ENCODE assay signal across 9 cellular contexts in the genomic region with DNA sequence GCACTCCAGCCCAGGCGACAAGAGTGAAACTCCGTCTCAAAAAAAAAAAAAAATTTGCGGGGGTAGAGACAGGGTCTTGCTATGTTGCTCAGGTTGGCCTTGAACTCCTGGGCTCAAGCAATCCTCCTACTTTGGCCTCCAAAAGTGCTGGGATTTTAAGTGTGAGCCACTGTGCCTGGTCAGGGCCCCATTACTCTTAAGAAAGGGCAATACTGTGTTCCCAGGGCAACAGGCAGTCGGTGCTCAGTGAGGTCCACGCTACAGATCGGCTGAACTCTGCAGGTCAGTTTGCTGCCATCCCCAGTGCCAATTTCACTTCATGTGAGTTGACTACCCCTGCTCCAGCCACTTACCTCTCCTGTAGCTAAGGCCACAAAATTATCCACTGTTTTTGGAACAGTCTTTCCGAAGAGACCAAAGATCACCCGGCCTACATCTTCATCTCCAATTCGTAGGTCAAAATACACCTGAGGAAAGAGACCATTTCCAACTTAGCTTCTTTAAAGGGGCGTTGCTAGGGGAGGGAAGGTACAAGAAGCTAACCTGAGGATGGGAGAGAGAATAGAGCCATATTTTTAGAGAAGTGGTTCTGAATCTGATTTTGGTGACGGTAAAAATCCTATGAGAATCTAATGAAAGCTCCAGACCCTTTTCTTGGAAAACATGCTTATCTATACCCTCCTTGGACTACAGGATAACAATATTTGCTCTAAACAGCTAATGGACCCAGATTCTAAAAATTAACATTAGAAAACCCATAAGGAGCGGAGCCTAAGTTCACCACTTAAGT. TPM values are rescaled to one million over a fixed set of nuclear protein-coding genes. Genes with fewer than 3 reads are reported as not detected.
DNase-seq lines count a peak whose midpoint lies in the region; ATAC-seq, FAIRE-seq and TF ChIP-seq lines count a peak whose summit lies in the region.
"Had no signal": no experiment of that assay in that cellular context is flagged by ENCODE, and none has a peak within 500 bp of the region (broad histone marks: within the 10 kb centered on the region; RNA-seq: fewer than 3 reads in every experiment).

No MANE protein-coding gene starts in this region.

- peaks cover 31 to 36% of the 10 kb centered on the region in 2 donors for H3K36me3 ChIP-seq in kidney (ENCODE audit: control insufficient read depth in 1 of 2, insufficient read depth in 2 of 2, low read length in 2 of 2)

- DNase-seq in activated CD4-positive, alpha-beta T cell treated with anti-CD3 and anti-CD28 coated beads, Interleukin-2, amount 10 ng/mL, durations not matched to agents 24 days and 14 days, result no peak
- no peak for DNase-seq in activated CD4-positive, alpha-beta T cell treated with anti-CD3 and anti-CD28 coated beads for 48 hours
- DNase-seq in activated naive CD8-positive, alpha-beta T cell treated with anti-CD3 and anti-CD28 coated beads, Interleukin-2, amount 10 ng/mL, durations not matched to agents 7 days and 5 days, result no peak
- DNase-seq in kidney (no peak), globus pallidus (ENCODE audit: low spot score) (no peak)

- peak overlapping the region; percentile 79 to 89 for H3K4me3 ChIP-seq in kidney (ENCODE audit: low read length in 2 of 2)

- no peak for FAIRE-seq in kidney (lab: Jason Lieb, UNC)
- FAIRE-seq: G401.6 had no signal

- peak overlapping the region; percentile 97 for H3K4me3 Mint-ChIP-seq in activated CD4-positive, alpha-beta T cell treated with anti-CD3 and anti-CD28 coated beads, Interleukin-2, amount 10 ng/mL, durations not matched to agents 24 days and 14 days
- H3K4me3 Mint-ChIP-seq in activated naive CD8-positive, alpha-beta T cell treated with anti-CD3 and anti-CD28 coated beads, Interleukin-2, amount 10 ng/mL, durations not matched to agents 7 days and 5 days, result peak overlapping the region; percentile 91

- POLR2A ChIA-PET in activated naive CD8-positive, alpha-beta T cell treated with anti-CD3 and anti-CD28 coated beads, Interleukin-2, amount 10 ng/mL, durations not matched to agents 7 days and 5 days (lab: Charles Lee), result interaction anchor here (1.4 to 3.4 kb wide), 4 partner anchors 10 to 226 kb away, joined by 4 to 53 read pairs (median 18); partner anchors contain the start of genes CIAO2A, SNX1, SNX22 and TRIP4

- no peak for ATAC-seq in activated naive CD8-positive, alpha-beta T cell treated with anti-CD3 and anti-CD28 coated beads, Interleukin-2, amount 10 ng/mL, durations not matched to agents 7 days and 5 days (ENCODE audit: low read depth)
- ATAC-seq in HG03097 (IDR thresholded peaks at IDR 0.05; ENCODE audit: low FRiP score, unreplicated experiment) (no peak), HG03521 (IDR thresholded peaks at IDR 0.05; ENCODE audit: unreplicated experiment) (no peak)

- H3K9me3 ChIP-seq in kidney (ENCODE audit: control insufficient read depth in 1 of 2, low read length in 2 of 2), result no peaks in the 10 kb centered on the region

- peak overlapping the region in 1 of 2 donors; percentile 88 for H3K27ac ChIP-seq in kidney (ENCODE audit: low read depth in 2 of 2, low read length in 2 of 2)
- H3K27ac ChIP-seq in temporal lobe (ENCODE audit: low read depth, low read length), result peak overlapping the region; percentile 78

- peak overlapping the region; percentile 86 to 91 for H3K9ac ChIP-seq in kidney (ENCODE audit: low read length in 2 of 2)

- H3K4me1 Mint-ChIP-seq in activated CD4-positive, alpha-beta T cell treated with anti-CD3 and anti-CD28 coated beads, Interleukin-2, amount 10 ng/mL, durations not matched to agents 24 days and 14 days, result peaks cover 47% of the 10 kb centered on the region
- H3K4me1 Mint-ChIP-seq in activated naive CD8-positive, alpha-beta T cell treated with anti-CD3 and anti-CD28 coated beads, Interleukin-2, amount 10 ng/mL, durations not matched to agents 7 days and 5 days, result peaks cover 34% of the 10 kb centered on the region

- H3K4me1 ChIP-seq in kidney (ENCODE audit: control insufficient read depth in 1 of 2, insufficient read depth in 1 of 2, low read depth in 1 of 2, low read length in 2 of 2), result peaks cover 25 to 26% of the 10 kb centered on the region in 2 donors

- intact Hi-C loops in activated CD4-positive, alpha-beta T cell treated with anti-CD3 and anti-CD28 coated beads, Interleukin-2, amount 10 ng/mL, durations not matched to agents 24 days and 14 days (cut with micrococcal nuclease), result no loop called here
- intact Hi-C loops in kidney (cut with DNase I), result no loop called here

- no peaks in the 10 kb centered on the region for H3K9me3 Mint-ChIP-seq in activated CD4-positive, alpha-beta T cell treated with anti-CD3 and anti-CD28 coated beads, Interleukin-2, amount 10 ng/mL, durations not matched to agents 24 days and 14 days
- H3K9me3 Mint-ChIP-seq in activated naive CD8-positive, alpha-beta T cell treated with anti-CD3 and anti-CD28 coated beads, Interleukin-2, amount 10 ng/mL, durations not matched to agents 7 days and 5 days, result no peaks in the 10 kb centered on the region

- peak overlapping the region; percentile 91 for H3K27ac Mint-ChIP-seq in activated CD4-positive, alpha-beta T cell treated with anti-CD3 and anti-CD28 coated beads, Interleukin-2, amount 10 ng/mL, durations not matched to agents 24 days and 14 days
- peak overlapping the region; percentile 84 for H3K27ac Mint-ChIP-seq in activated naive CD8-positive, alpha-beta T cell treated with anti-CD3 and anti-CD28 coated beads, Interleukin-2, amount 10 ng/mL, durations not matched to agents 7 days and 5 days

- H3K27me3 Mint-ChIP-seq in activated CD4-positive, alpha-beta T cell treated with anti-CD3 and anti-CD28 coated beads, Interleukin-2, amount 10 ng/mL, durations not matched to agents 24 days and 14 days, result no peaks in the 10 kb centered on the region
- H3K27me3 Mint-ChIP-seq in activated naive CD8-positive, alpha-beta T cell treated with anti-CD3 and anti-CD28 coated beads, Interleukin-2, amount 10 ng/mL, durations not matched to agents 7 days and 5 days, result no peaks in the 10 kb centered on the region

- no peak for TF ChIP-seq CTCF in kidney (IDR thresholded peaks at IDR 0.05; ENCODE audit: borderline replicate concordance, extremely low read depth, insufficient read depth)

- peaks cover 39% of the 10 kb centered on the region for H3K36me3 Mint-ChIP-seq in activated CD4-positive, alpha-beta T cell treated with anti-CD3 and anti-CD28 coated beads, Interleukin-2, amount 10 ng/mL, durations not matched to agents 24 days and 14 days (ENCODE audit: low read depth)
- peaks cover 21% of the 10 kb centered on the region for H3K36me3 Mint-ChIP-seq in activated naive CD8-positive, alpha-beta T cell treated with anti-CD3 and anti-CD28 coated beads, Interleukin-2, amount 10 ng/mL, durations not matched to agents 7 days and 5 days

RNA-seq across cellular contexts. Expression of gene PPIB, which starts 0.9 kb away (rescaled TPM):
- total RNA-seq in activated CD4-positive, alpha-beta T cell treated with anti-CD3 and anti-CD28 coated beads, Interleukin-2, amount 10 ng/mL, durations not matched to agents 24 days and 14 days, result 384 and 397 TPM in 2 replicates
- total RNA-seq in activated naive CD8-positive, alpha-beta T cell treated with anti-CD3 and anti-CD28 coated beads, Interleukin-2, amount 10 ng/mL, durations not matched to agents 7 days and 5 days, result 100 to 1,000 TPM; 225 to 227 TPM
- total RNA-seq in kidney, result 484 TPM
- polyA plus RNA-seq in kidney (ENCODE audit: insufficient read depth, low read depth, low replicate concordance), result 705 TPM
- 88.0 TPM for total RNA-seq in temporal lobe

RNA-seq across cellular contexts. Expression of gene SNX22, which starts 10.4 kb away (rescaled TPM):
- total RNA-seq in activated CD4-positive, alpha-beta T cell treated with anti-CD3 and anti-CD28 coated beads, Interleukin-2, amount 10 ng/mL, durations not matched to agents 24 days and 14 days, result 0.96 and 1.1 TPM in 2 replicates
- 1 to 10 TPM in 1 of 2 experiments, under 1 TPM in 1; 0.80 to 1.1 TPM for total RNA-seq in activated naive CD8-positive, alpha-beta T cell treated with anti-CD3 and anti-CD28 coated beads, Interleukin-2, amount 10 ng/mL, durations not matched to agents 7 days and 5 days
- total RNA-seq in kidney, result 4.6 TPM
- 1.1 TPM for polyA plus RNA-seq in kidney (ENCODE audit: insufficient read depth, low read depth, low replicate concordance)
- 4.2 TPM for total RNA-seq in temporal lobe
